In genomic region chr14:64500088-64500487, GRCh38 we compare ENCODE assay signal across 10 cellular contexts. TPM values are rescaled to one million over a fixed set of nuclear protein-coding genes. Genes with fewer than 3 reads are reported as not detected.
A peak's percentile ranks its signal among the peaks of the same experiment; 100 is the strongest.
DNase-seq lines count a peak whose midpoint lies in the region; ATAC-seq and TF ChIP-seq lines count a peak whose summit lies in the region.
"Had no signal": no experiment of that assay in that cellular context is flagged by ENCODE, and none has a peak within 500 bp of the region (broad histone marks: within the 10 kb centered on the region; RNA-seq: fewer than 3 reads in every experiment).

No MANE protein-coding gene starts in this region.

- no peaks in the 10 kb centered on the region for H3K27me3 Mint-ChIP-seq in stimulated activated naive CD8-positive, alpha-beta T cell treated with anti-CD3 and anti-CD28 coated beads, Interleukin-15, Interleukin-2, amounts not matched to agents 100 ng/mL and 50 ng/mL, for 24 hours

- TF ChIP-seq CTCF in VCaP (conservative IDR thresholded peaks at IDR 0.05) (no peak), fibroblast of villous mesenchyme (IDR thresholded peaks at IDR 0.05; ENCODE audit: insufficient read depth, low read depth, low read length) (no peak), coronary artery (IDR thresholded peaks at IDR 0.05) (no peak)

- H3K4me1 Mint-ChIP-seq in stimulated activated naive CD8-positive, alpha-beta T cell treated with anti-CD3 and anti-CD28 coated beads, Interleukin-15, Interleukin-2, amounts not matched to agents 100 ng/mL and 50 ng/mL, for 24 hours (ENCODE audit: low read depth), result peaks cover 65% of the 10 kb centered on the region

- H3K27ac ChIP-seq in VCaP (peak overlapping the region; percentile 98), coronary artery (no peak overlapping the region)

- H3K9me3 Mint-ChIP-seq in stimulated activated naive CD8-positive, alpha-beta T cell treated with anti-CD3 and anti-CD28 coated beads, Interleukin-15, Interleukin-2, amounts not matched to agents 100 ng/mL and 50 ng/mL, for 24 hours, result no peaks in the 10 kb centered on the region
- H3K9me3 Mint-ChIP-seq: endodermal cell had no signal

- no peak for ATAC-seq in stimulated activated naive CD8-positive, alpha-beta T cell treated with anti-CD3 and anti-CD28 coated beads, Interleukin-15, Interleukin-2, amounts not matched to agents 100 U/mL and 50 U/mL, for 24 hours
- ATAC-seq in HG02938 (IDR thresholded peaks at IDR 0.05; ENCODE audit: unreplicated experiment), result no peak
- no peak for ATAC-seq in GM21367 (IDR thresholded peaks at IDR 0.05; ENCODE audit: unreplicated experiment)
- no peak for ATAC-seq in GM18520 (IDR thresholded peaks at IDR 0.05; ENCODE audit: unreplicated experiment)

- DNase-seq in stimulated activated naive CD8-positive, alpha-beta T cell treated with anti-CD3 and anti-CD28 coated beads, Interleukin-15, Interleukin-2, amounts not matched to agents 100 U/mL and 50 U/mL, for 24 hours, result no peak
- DNase-seq in fibroblast of villous mesenchyme (ENCODE audit: low read depth), result peak; percentile 62
- DNase-seq in coronary artery (ENCODE audit: low spot score), result no peak
- DNase-seq: anterior cingulate cortex, endodermal cell had no signal

- H3K4me3 Mint-ChIP-seq in stimulated activated naive CD8-positive, alpha-beta T cell treated with anti-CD3 and anti-CD28 coated beads, Interleukin-15, Interleukin-2, amounts not matched to agents 100 ng/mL and 50 ng/mL, for 24 hours, result peak overlapping the region; percentile 51
- H3K4me3 Mint-ChIP-seq: endodermal cell had no signal

- peak overlapping the region; percentile 99 for H3K27ac Mint-ChIP-seq in stimulated activated naive CD8-positive, alpha-beta T cell treated with anti-CD3 and anti-CD28 coated beads, Interleukin-15, Interleukin-2, amounts not matched to agents 100 ng/mL and 50 ng/mL, for 24 hours

- H3K36me3 Mint-ChIP-seq in stimulated activated naive CD8-positive, alpha-beta T cell treated with anti-CD3 and anti-CD28 coated beads, Interleukin-15, Interleukin-2, amounts not matched to agents 100 ng/mL and 50 ng/mL, for 24 hours (ENCODE audit: low read depth), result peaks cover 40% of the 10 kb centered on the region

- no peak overlapping the region for H3K4me3 ChIP-seq in fibroblast of villous mesenchyme (ENCODE audit: low read depth, low read length)
- H3K4me3 ChIP-seq in coronary artery, result no peak overlapping the region

RNA-seq across cellular contexts. Expression of gene ZBTB25, which starts 3.5 kb away (rescaled TPM):
- 8.6 and 9.0 TPM in 2 replicates for total RNA-seq in fibroblast of villous mesenchyme

RNA-seq across cellular contexts. Expression of gene ZBTB1, which starts 4.5 kb away (rescaled TPM):
- 52.8 and 83.8 TPM in 2 replicates for total RNA-seq in fibroblast of villous mesenchyme

RNA-seq across cellular contexts. Expression of gene AKAP5, which starts 34.8 kb away (rescaled TPM):
- total RNA-seq in fibroblast of villous mesenchyme, result 1.9 and 3.0 TPM in 2 replicates

RNA-seq across cellular contexts. Expression of gene HSPA2, which starts 40.5 kb away (rescaled TPM):
- 83.4 and 165 TPM in 2 replicates for total RNA-seq in fibroblast of villous mesenchyme

RNA-seq across cellular contexts. Expression of gene PPP1R36, which starts 49.7 kb away (rescaled TPM):
- 0.97 and 3.5 TPM in 2 replicates for total RNA-seq in fibroblast of villous mesenchyme
